ENCODE assay signal across 8 cellular contexts in the genomic region with DNA sequence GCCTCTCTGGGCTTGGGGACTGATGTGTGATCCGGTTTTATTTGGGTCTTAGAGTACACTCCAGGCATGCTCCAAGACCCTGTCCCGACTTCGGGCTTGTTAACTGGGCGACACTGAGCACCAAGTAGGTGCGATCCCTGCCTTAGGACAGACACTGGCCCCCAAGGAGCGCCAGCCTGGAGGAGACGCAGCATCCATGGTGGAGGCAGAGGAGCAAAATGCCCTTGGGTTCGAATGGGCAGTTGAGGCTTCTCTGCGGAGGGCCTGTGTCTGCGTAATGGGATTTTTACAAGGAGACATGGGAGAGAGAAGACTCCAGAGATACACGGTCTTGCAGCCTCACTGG. TPM values are rescaled to one million over a fixed set of nuclear protein-coding genes. Genes with fewer than 3 reads are reported as not detected.
DNase-seq lines count a peak whose midpoint lies in the region; ATAC-seq and TF ChIP-seq lines count a peak whose summit lies in the region.

No MANE protein-coding gene starts in this region.

- ATAC-seq in HG03520 (IDR thresholded peaks at IDR 0.05; ENCODE audit: unreplicated experiment): no peak
- no peak for ATAC-seq in body of pancreas

- peak overlapping the region; percentile 21 for H3K4me3 ChIP-seq in BE2C (ENCODE audit: low read depth, low read length)
- H3K4me3 ChIP-seq in MM.1S (ENCODE audit: low read length): peak overlapping the region; percentile 81
- H3K4me3 ChIP-seq in ectodermal cell (ENCODE audit: insufficient read depth, low read depth, low read length): no peak overlapping the region
- peak overlapping the region; percentile 82 for H3K4me3 ChIP-seq in neural cell (ENCODE audit: low read length)
- H3K4me3 ChIP-seq in body of pancreas: no peak overlapping the region

- TF ChIP-seq RAD21 in neural cell (conservative IDR thresholded peaks at IDR 0.05): no peak

- no peak for TF ChIP-seq POLR2A in body of pancreas (IDR thresholded peaks at IDR 0.05)

- H3K79me2 ChIP-seq in MM.1S (ENCODE audit: low read length): peaks cover 33% of the 10 kb centered on the region
- peaks cover 27% of the 10 kb centered on the region for H3K79me2 ChIP-seq in neural cell (replicated peaks; ENCODE audit: insufficient read depth, low read length)

- TF ChIP-seq CTCF in BE2C (IDR thresholded peaks at IDR 0.05; ENCODE audit: low read depth, low read length) (no peak), MM.1S (IDR thresholded peaks at IDR 0.05; ENCODE audit: low read length) (no peak), neural cell (IDR thresholded peaks at IDR 0.05; ENCODE audit: poor library complexity, severe bottlenecking) (no peak), body of pancreas (IDR thresholded peaks at IDR 0.05) (no peak)

- H3F3A ChIP-seq in MM.1S (ENCODE audit: insufficient read depth, low read length) (peaks cover 5% of the 10 kb centered on the region; the same call in 1 of the 2 replicates), neural cell (ENCODE audit: insufficient read depth, low read length, poor library complexity, severe bottlenecking) (no peaks in the 10 kb centered on the region)

- peak overlapping the region; percentile 72 for H3K4me2 ChIP-seq in MM.1S (ENCODE audit: low read depth, low read length)
- H3K4me2 ChIP-seq in neural cell (ENCODE audit: low read length): no peak overlapping the region

- H3K27me3 ChIP-seq in BE2C (no peaks in the 10 kb centered on the region), MM.1S (replicated peaks; ENCODE audit: insufficient read depth, low read length) (peaks cover 29% of the 10 kb centered on the region), ectodermal cell (ENCODE audit: control insufficient read depth, insufficient read depth, low read length, poor library complexity, severe bottlenecking) (peaks cover 3% of the 10 kb centered on the region), neural cell (ENCODE audit: insufficient read depth, low read depth, low read length) (no peaks in the 10 kb centered on the region), body of pancreas (no peaks in the 10 kb centered on the region)

- no peaks in the 10 kb centered on the region for H3K36me3 ChIP-seq in BE2C
- H3K36me3 ChIP-seq in MM.1S (replicated peaks; ENCODE audit: insufficient read depth, low read length): no peaks in the 10 kb centered on the region
- peaks cover 6% of the 10 kb centered on the region for H3K36me3 ChIP-seq in ectodermal cell (ENCODE audit: control insufficient read depth, insufficient read depth, low read length)
- H3K36me3 ChIP-seq in neural cell (ENCODE audit: insufficient read depth, low read length): no peaks in the 10 kb centered on the region
- H3K36me3 ChIP-seq in body of pancreas (replicated peaks in 1 of 2; ENCODE audit: insufficient read depth in 1 of 2, low read depth in 2 of 2): peaks cover 0 to 1% of the 10 kb centered on the region in 2 donors

- H3K4me1 ChIP-seq in BE2C (peaks cover 6% of the 10 kb centered on the region; the same call in 1 of the 2 replicates), MM.1S (ENCODE audit: low read length) (peaks cover 17% of the 10 kb centered on the region), ectodermal cell (ENCODE audit: control insufficient read depth, insufficient read depth, low read length) (peaks cover 45% of the 10 kb centered on the region), body of pancreas (peaks cover 38% of the 10 kb centered on the region)

- TF ChIP-seq EP300 in neural cell (conservative IDR thresholded peaks at IDR 0.05; ENCODE audit: poor library complexity, severe bottlenecking): no peak

- DNase-seq in BE2C (no peak), MM.1S (no peak), NCI-H1694 (lab: John Stamatoyannopoulos, UW) (no peak), body of pancreas (no peak)
- no peak for DNase-seq in effector CD4-positive, alpha-beta T cell

- H3K27ac ChIP-seq in MM.1S (ENCODE audit: low read length) (no peak overlapping the region), ectodermal cell (ENCODE audit: insufficient read depth, low read depth, low read length, poor library complexity, severe bottlenecking) (peak overlapping the region; percentile 5), neural cell (ENCODE audit: low read length) (peak overlapping the region; percentile 82), body of pancreas (peak overlapping the region in 2 of 4 donors; percentile 91 to 94)

- H4K20me1 ChIP-seq in MM.1S (ENCODE audit: insufficient read depth, low read length) (no peaks in the 10 kb centered on the region), neural cell (ENCODE audit: insufficient read depth) (no peaks in the 10 kb centered on the region)

- no peak overlapping the region for H3K9ac ChIP-seq in MM.1S (ENCODE audit: low read length)
- H3K9ac ChIP-seq in neural cell (ENCODE audit: low read length): peak overlapping the region; percentile 90

- H2AFZ ChIP-seq in MM.1S (ENCODE audit: low read length) (peak overlapping the region; percentile 91), neural cell (ENCODE audit: low read depth, low read length) (peak overlapping the region; percentile 99)

- H3K9me2 ChIP-seq in MM.1S (replicated peaks; ENCODE audit: insufficient read depth, low read length) (no peaks in the 10 kb centered on the region; the same call in 1 of the 2 replicates), neural cell (ENCODE audit: insufficient read depth, low read length) (no peaks in the 10 kb centered on the region)

- intact Hi-C loops in body of pancreas (cut with DNase I): no loop called here

- 92 to 94% methylated on average over 11 of the region's 11 CpGs for WGBS in ectodermal cell, 2 experiments
- 90 to 94% methylated on average over 11 of the region's 11 CpGs for WGBS in body of pancreas, 2 donors

- no peaks in the 10 kb centered on the region for H3K9me3 ChIP-seq in BE2C
- no peaks in the 10 kb centered on the region for H3K9me3 ChIP-seq in MM.1S (replicated peaks; ENCODE audit: insufficient read depth, low read length)
- no peaks in the 10 kb centered on the region for H3K9me3 ChIP-seq in ectodermal cell (ENCODE audit: control insufficient read depth, low read length)
- H3K9me3 ChIP-seq in neural cell (ENCODE audit: low read length): no peaks in the 10 kb centered on the region
- no peaks in the 10 kb centered on the region for H3K9me3 ChIP-seq in body of pancreas

TF ChIP-seq in neural cell, 6 proteins besides CTCF, POLR2A, EP300 and RAD21:
- no peak for TF ChIP-seq TAF1 (IDR thresholded peaks at IDR 0.05; ENCODE audit: low read depth)
- no peak for TF ChIP-seq SMC3 (conservative IDR thresholded peaks at IDR 0.05; ENCODE audit: poor library complexity)
- no peak for TF ChIP-seq POLR2AphosphoS5 (IDR thresholded peaks at IDR 0.05)
- no peak for TF ChIP-seq EZH2 (IDR thresholded peaks at IDR 0.05; ENCODE audit: borderline replicate concordance, insufficient read depth, low read length, poor library complexity, severe bottlenecking)
- TF ChIP-seq MXI1 (conservative IDR thresholded peaks at IDR 0.05; ENCODE audit: poor library complexity, severe bottlenecking): no peak
- TF ChIP-seq, protein P1, sequence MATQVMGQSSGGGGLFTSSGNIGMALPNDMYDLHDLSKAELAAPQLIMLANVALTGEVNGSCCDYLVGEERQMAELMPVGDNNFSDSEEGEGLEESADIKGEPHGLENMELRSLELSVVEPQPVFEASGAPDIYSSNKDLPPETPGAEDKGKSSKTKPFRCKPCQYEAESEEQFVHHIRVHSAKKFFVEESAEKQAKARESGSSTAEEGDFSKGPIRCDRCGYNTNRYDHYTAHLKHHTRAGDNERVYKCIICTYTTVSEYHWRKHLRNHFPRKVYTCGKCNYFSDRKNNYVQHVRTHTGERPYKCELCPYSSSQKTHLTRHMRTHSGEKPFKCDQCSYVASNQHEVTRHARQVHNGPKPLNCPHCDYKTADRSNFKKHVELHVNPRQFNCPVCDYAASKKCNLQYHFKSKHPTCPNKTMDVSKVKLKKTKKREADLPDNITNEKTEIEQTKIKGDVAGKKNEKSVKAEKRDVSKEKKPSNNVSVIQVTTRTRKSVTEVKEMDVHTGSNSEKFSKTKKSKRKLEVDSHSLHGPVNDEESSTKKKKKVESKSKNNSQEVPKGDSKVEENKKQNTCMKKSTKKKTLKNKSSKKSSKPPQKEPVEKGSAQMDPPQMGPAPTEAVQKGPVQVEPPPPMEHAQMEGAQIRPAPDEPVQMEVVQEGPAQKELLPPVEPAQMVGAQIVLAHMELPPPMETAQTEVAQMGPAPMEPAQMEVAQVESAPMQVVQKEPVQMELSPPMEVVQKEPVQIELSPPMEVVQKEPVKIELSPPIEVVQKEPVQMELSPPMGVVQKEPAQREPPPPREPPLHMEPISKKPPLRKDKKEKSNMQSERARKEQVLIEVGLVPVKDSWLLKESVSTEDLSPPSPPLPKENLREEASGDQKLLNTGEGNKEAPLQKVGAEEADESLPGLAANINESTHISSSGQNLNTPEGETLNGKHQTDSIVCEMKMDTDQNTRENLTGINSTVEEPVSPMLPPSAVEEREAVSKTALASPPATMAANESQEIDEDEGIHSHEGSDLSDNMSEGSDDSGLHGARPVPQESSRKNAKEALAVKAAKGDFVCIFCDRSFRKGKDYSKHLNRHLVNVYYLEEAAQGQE (IDR thresholded peaks at IDR 0.05; ENCODE audit: borderline replicate concordance): no peak

RNA-seq across cellular contexts. Expression of a gene that starts 0.6 kb away (rescaled TPM):
- 82.1 TPM for polyA plus RNA-seq in BE2C (2012; ENCODE audit: insufficient read depth, insufficient read length, low read depth)
- polyA plus RNA-seq in ectodermal cell (2013, experiment 1 of 4): 74.6 TPM
- polyA plus RNA-seq in ectodermal cell (2013, experiment 2 of 4): 70.0 TPM
- polyA plus RNA-seq in ectodermal cell (2013, experiment 3 of 4): 42.7 TPM
- 51.2 TPM for polyA plus RNA-seq in ectodermal cell (2013, experiment 4 of 4)
- polyA plus RNA-seq in neural cell: 84.6 and 109 TPM in 2 replicates
- polyA minus RNA-seq in neural cell: 49.4 and 59.2 TPM in 2 replicates
- total RNA-seq in body of pancreas: 10 to 100 TPM; 32.7 to 48.8 TPM

RNA-seq across cellular contexts. Expression of a gene that starts 14.3 kb away (rescaled TPM):
- not detected for polyA plus RNA-seq in BE2C (2012; ENCODE audit: insufficient read depth, insufficient read length, low read depth)
- not detected for polyA plus RNA-seq in ectodermal cell (2013, experiment 1 of 4)
- not detected for polyA plus RNA-seq in ectodermal cell (2013, experiment 2 of 4)
- not detected for polyA plus RNA-seq in ectodermal cell (2013, experiment 3 of 4)
- polyA plus RNA-seq in ectodermal cell (2013, experiment 4 of 4): not detected
- not detected in 2 replicates for polyA plus RNA-seq in neural cell
- polyA minus RNA-seq in neural cell: not detected in 2 replicates
- not detected for total RNA-seq in body of pancreas

RNA-seq across cellular contexts. Expression of a gene that starts 42.8 kb away (rescaled TPM):
- polyA plus RNA-seq in BE2C (2012; ENCODE audit: insufficient read depth, insufficient read length, low read depth): 2.0 TPM
- polyA plus RNA-seq in ectodermal cell (2013, experiment 1 of 4): 5.7 TPM
- polyA plus RNA-seq in ectodermal cell (2013, experiment 2 of 4): 6.9 TPM
- polyA plus RNA-seq in ectodermal cell (2013, experiment 3 of 4): 5.5 TPM
- polyA plus RNA-seq in ectodermal cell (2013, experiment 4 of 4): 4.9 TPM
- not detected in 2 replicates for polyA plus RNA-seq in neural cell
- polyA minus RNA-seq in neural cell: not detected in 2 replicates
- not detected for total RNA-seq in body of pancreas

Comparison
In these comparisons a context has a peak if more than half of its experiments do, and no peak if none do; other contexts are left out.
1. H3K4me3 ChIP-seq: peak in BE2C (single experiment), MM.1S (single experiment) and neural cell (single experiment); none in ectodermal cell (single experiment) and body of pancreas (0 of 2).